Comparison of ENCODE assay signal across 16 cellular contexts in the genomic region with DNA sequence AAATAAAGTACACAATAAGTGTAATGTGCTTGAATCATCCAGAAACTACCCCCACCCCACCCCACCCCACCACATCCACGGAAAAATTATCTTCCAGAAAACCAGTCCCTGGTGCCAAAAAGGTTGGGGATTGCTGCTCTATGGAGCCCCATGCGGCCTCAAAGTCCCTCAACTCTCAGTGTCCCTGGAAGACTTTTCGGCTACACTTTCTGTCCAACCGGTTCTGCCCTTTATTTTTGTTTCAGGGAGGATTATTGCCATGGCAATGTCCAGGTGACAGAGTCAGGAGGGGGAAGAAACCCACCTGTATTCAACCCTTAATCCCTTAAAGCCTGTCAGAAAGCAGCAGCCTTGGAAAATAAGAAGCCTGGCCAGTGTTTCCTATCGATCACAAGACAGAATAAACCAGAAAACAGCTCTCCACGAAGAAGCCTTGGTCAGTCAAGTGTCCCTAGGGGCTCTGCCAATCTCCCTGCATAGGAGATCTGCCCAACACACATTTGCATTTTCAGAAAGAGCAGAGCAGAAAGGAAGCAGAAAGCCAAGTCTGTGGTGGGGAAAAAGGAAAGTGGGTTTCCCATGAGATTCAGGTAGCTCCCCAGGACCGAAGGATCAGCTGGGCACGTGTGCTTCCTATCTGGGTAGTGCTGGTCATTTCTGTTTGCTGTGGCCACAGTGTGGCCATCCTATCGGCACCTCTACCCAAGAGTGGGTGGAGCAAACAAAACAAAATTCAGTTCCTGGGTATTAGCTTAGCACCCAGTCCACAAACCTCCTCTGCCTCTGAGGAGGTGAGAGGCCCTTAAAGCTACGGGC.
DNase-seq lines count a peak whose midpoint lies in the region; ATAC-seq, FAIRE-seq and TF ChIP-seq lines count a peak whose summit lies in the region.
"Had no signal": no experiment of that assay in that cellular context is flagged by ENCODE, and none has a peak within 500 bp of the region (broad histone marks: within the 10 kb centered on the region; RNA-seq: fewer than 3 reads in every experiment).

No MANE protein-coding gene starts in this region.

- TF ChIP-seq POLR2A in GM12878 (IDR thresholded peaks at IDR 0.05; ENCODE audit: low read depth, low read length): no peak

- CTCF ChIA-PET in GM12878 (lab: Yijun Ruan, JAX): interaction anchor here (1.0 to 6.6 kb wide), 9 partner anchors 11 to 343 kb away, joined by 3 to 111 read pairs (median 4); partner anchors contain the start of gene SOX9
- CTCF ChIA-PET in activated naive CD4-positive, alpha-beta T cell treated with anti-CD3 and anti-CD28 coated beads, Interleukin-2, amount 10 ng/mL, durations not matched to agents 7 days and 5 days (lab: Charles Lee): no interaction called here
- CTCF ChIA-PET in activated CD4-positive, alpha-beta memory T cell treated with anti-CD3 and anti-CD28 coated beads for 36 hours (lab: Charles Lee): no interaction called here
- CTCF ChIA-PET in activated CD8-positive, alpha-beta T cell treated with anti-CD3 and anti-CD28 coated beads for 36 hours (lab: Charles Lee): no interaction called here

- no peak overlapping the region for H2BK15ac ChIP-seq in neuronal stem cell (ENCODE audit: low read length)

- POLR2A ChIA-PET in GM12878 (lab: Charles Lee): interaction anchor here (0.8 to 7.0 kb wide), 12 partner anchors 11 to 459 kb away, joined by 3 to 170 read pairs (median 6); partner anchors contain the start of gene SOX9
- POLR2A ChIA-PET in activated CD4-positive, alpha-beta memory T cell treated with anti-CD3 and anti-CD28 coated beads for 36 hours (lab: Charles Lee): no interaction called here
- POLR2A ChIA-PET in activated CD8-positive, alpha-beta T cell treated with anti-CD3 and anti-CD28 coated beads for 36 hours (lab: Charles Lee): no interaction called here

- no peak overlapping the region for H3K4ac ChIP-seq in neuronal stem cell (ENCODE audit: low read length)

- H3K79me2 ChIP-seq in GM12878 (ENCODE audit: control insufficient read depth, insufficient read depth, low read length): no peaks in the 10 kb centered on the region

- H2BK5ac ChIP-seq in neuronal stem cell (ENCODE audit: low read length): no peak overlapping the region

- no peak overlapping the region for H2BK120ac ChIP-seq in neuronal stem cell (ENCODE audit: low read depth, low read length)

- H4K20me1 ChIP-seq in GM12878 (ENCODE audit: control insufficient read depth, insufficient read depth): no peaks in the 10 kb centered on the region

- no peak overlapping the region for H3K27ac Mint-ChIP-seq in activated naive CD4-positive, alpha-beta T cell treated with anti-CD3 and anti-CD28 coated beads, Interleukin-2, amount 10 ng/mL, durations not matched to agents 7 days and 5 days
- no peak overlapping the region for H3K27ac Mint-ChIP-seq in activated CD4-positive, alpha-beta memory T cell treated with anti-CD3 and anti-CD28 coated beads for 36 hours
- H3K27ac Mint-ChIP-seq in activated CD8-positive, alpha-beta T cell treated with anti-CD3 and anti-CD28 coated beads for 36 hours: no peak overlapping the region
- H3K27ac Mint-ChIP-seq: naive B cell; stimulated activated naive CD8-positive, alpha-beta T cell treated with anti-CD3 and anti-CD28 coated beads, Interleukin-15, Interleukin-2, amounts not matched to agents 100 ng/mL and 50 ng/mL, for 24 hours had no signal

- TF ChIP-seq RAD21 in GM12878 (IDR thresholded peaks at IDR 0.05; ENCODE audit: insufficient read depth, low read depth, low read length): no peak

- WGBS in GM12878 (ENCODE audit: insufficient coverage, insufficient replicate concordance, low lambda C conversion rate, missing lambda C conversion rate): 35% methylated on average over 10 of the region's 10 CpGs
- no CpG with 5 or more reads among the region's 10 CpGs for WGBS in neuronal stem cell (ENCODE audit: extremely low coverage in 2 of 2, insufficient read length in 2 of 2, insufficient replicate concordance in 1 of 2), 2 donors

- H3K4me1 ChIP-seq in GM12878 (ENCODE audit: control insufficient read depth, insufficient read depth, low read length) (peaks cover 41% of the 10 kb centered on the region), neuronal stem cell (ENCODE audit: control insufficient read depth in 2 of 2, insufficient read depth in 1 of 2, low read depth in 1 of 2, low read length in 2 of 2) (peaks cover 2 to 22% of the 10 kb centered on the region in 2 donors)

- ATAC-seq in GM18867 (IDR thresholded peaks at IDR 0.05; ENCODE audit: unreplicated experiment) (peak; percentile 45), HG02759 (IDR thresholded peaks at IDR 0.05; ENCODE audit: unreplicated experiment) (peak; percentile 36), GM12878 (peak; percentile 58)
- ATAC-seq in activated CD8-positive, alpha-beta T cell treated with anti-CD3 and anti-CD28 coated beads for 36 hours: no peak
- ATAC-seq: SK-N-SH treated with all-trans-retinoic acid at 6 μM for 48 hours had no signal

- in situ Hi-C loops in GM12878 (cut with MboI): loop anchor here (5.0 kb wide), 1 partner anchor 36 kb away; no protein-coding TSS in a partner anchor

- H4K8ac ChIP-seq in neuronal stem cell (ENCODE audit: low read depth, low read length): no peak overlapping the region

- H3K4me3 Mint-ChIP-seq in activated naive CD4-positive, alpha-beta T cell treated with anti-CD3 and anti-CD28 coated beads, Interleukin-2, amount 10 ng/mL, durations not matched to agents 7 days and 5 days: no peak overlapping the region
- H3K4me3 Mint-ChIP-seq in activated CD4-positive, alpha-beta memory T cell treated with anti-CD3 and anti-CD28 coated beads for 36 hours: no peak overlapping the region
- H3K4me3 Mint-ChIP-seq in activated CD8-positive, alpha-beta T cell treated with anti-CD3 and anti-CD28 coated beads for 36 hours: no peak overlapping the region
- H3K4me3 Mint-ChIP-seq: naive B cell; stimulated activated naive CD8-positive, alpha-beta T cell treated with anti-CD3 and anti-CD28 coated beads, Interleukin-15, Interleukin-2, amounts not matched to agents 100 ng/mL and 50 ng/mL, for 24 hours had no signal

- H3K4me3 ChIP-seq in GM12878 (no peak overlapping the region), neuronal stem cell (ENCODE audit: low read length in 2 of 2) (no peak overlapping the region)

- H3K36me3 Mint-ChIP-seq in activated naive CD4-positive, alpha-beta T cell treated with anti-CD3 and anti-CD28 coated beads, Interleukin-2, amount 10 ng/mL, durations not matched to agents 7 days and 5 days: no peaks in the 10 kb centered on the region
- no peaks in the 10 kb centered on the region for H3K36me3 Mint-ChIP-seq in activated CD4-positive, alpha-beta memory T cell treated with anti-CD3 and anti-CD28 coated beads for 36 hours
- H3K36me3 Mint-ChIP-seq in activated CD8-positive, alpha-beta T cell treated with anti-CD3 and anti-CD28 coated beads for 36 hours (ENCODE audit: low read depth): no peaks in the 10 kb centered on the region
- H3K36me3 Mint-ChIP-seq: naive B cell had no signal

- no peak overlapping the region for H4K91ac ChIP-seq in neuronal stem cell (ENCODE audit: low read depth, low read length, poor library complexity)

- no peak overlapping the region for H3K18ac ChIP-seq in neuronal stem cell (ENCODE audit: low read length)

- H3K79me1 ChIP-seq in neuronal stem cell (ENCODE audit: low read depth, low read length): no peaks in the 10 kb centered on the region

- H3K9me3 ChIP-seq in GM12878 (replicated peaks; ENCODE audit: control insufficient read depth, insufficient read depth, low read length) (no peaks in the 10 kb centered on the region), neuronal stem cell (replicated peaks in 1 of 2; ENCODE audit: control insufficient read depth in 2 of 2, insufficient read depth in 1 of 2, low read depth in 1 of 2, low read length in 2 of 2) (peaks cover 2 to 4% of the 10 kb centered on the region in 2 donors)

- H2AFZ ChIP-seq in GM12878 (ENCODE audit: control insufficient read depth, low read depth, low read length): no peak overlapping the region
- H2AFZ ChIP-seq in neuronal stem cell (ENCODE audit: low read length): no peak overlapping the region

- BruUV-seq in GM12878 (replicated peaks; lab: Mats Ljungman, UMichigan): no TSS peak

- SMC1A ChIA-PET in GM12878 (lab: Charles Lee; ENCODE audit: uncharacterized antibody, unreplicated experiment): interaction anchor here (1.0 to 11.1 kb wide), 19 partner anchors 8 to 990 kb away, joined by 3 to 335 read pairs (median 11); partner anchors contain the start of gene SOX9

- no peaks in the 10 kb centered on the region for H3K27me3 ChIP-seq in GM12878 (replicated peaks in 1 of 2; ENCODE audit: control insufficient read depth in 2 of 2, insufficient read depth in 2 of 2, low read length in 1 of 2)
- H3K27me3 ChIP-seq in neuronal stem cell (ENCODE audit: control insufficient read depth in 3 of 3, insufficient read depth in 3 of 3, low read depth in 1 of 3, low read length in 3 of 3): no peaks in the 10 kb centered on the region

- RAD21 ChIA-PET in GM12878 (lab: Charles Lee; ENCODE audit: unreplicated experiment): interaction anchor here (0.7 to 13.5 kb wide), 13 partner anchors 26 to 459 kb away, joined by 3 to 353 read pairs (median 14); partner anchors contain the start of gene SOX9

- TF ChIP-seq EP300 in GM12878 (IDR thresholded peaks at IDR 0.05; ENCODE audit: borderline replicate concordance in 1 of 2, control insufficient read depth in 1 of 2, low read depth in 2 of 2, low read length in 2 of 2): peak in 1 of 2 experiments; percentile 49; a peak in 1 of 4 replicates

- H2AK5ac ChIP-seq in neuronal stem cell (ENCODE audit: low read depth, low read length): peak overlapping the region; percentile 39

- no peak for TF ChIP-seq CTCF in GM12878 (IDR thresholded peaks at IDR 0.05 in 2 of 3, conservative IDR thresholded peaks at IDR 0.05 in 1 of 3; ENCODE audit: control insufficient read depth in 2 of 3, extremely low read depth in 1 of 3, insufficient read depth in 1 of 3, low read depth in 3 of 3, low read length in 3 of 3)
- no peak for TF ChIP-seq CTCF in activated CD8-positive, alpha-beta T cell treated with anti-CD3 and anti-CD28 coated beads for 36 hours (IDR thresholded peaks at IDR 0.05)

- no peak overlapping the region for H3K14ac ChIP-seq in neuronal stem cell (ENCODE audit: low read length)

- H3K9ac ChIP-seq in GM12878 (ENCODE audit: control insufficient read depth, insufficient read depth, low read length) (no peak overlapping the region), neuronal stem cell (ENCODE audit: low read depth, low read length, poor library complexity) (no peak overlapping the region)

- no peaks in the 10 kb centered on the region for H3K4me1 Mint-ChIP-seq in activated naive CD4-positive, alpha-beta T cell treated with anti-CD3 and anti-CD28 coated beads, Interleukin-2, amount 10 ng/mL, durations not matched to agents 7 days and 5 days
- no peaks in the 10 kb centered on the region for H3K4me1 Mint-ChIP-seq in activated CD4-positive, alpha-beta memory T cell treated with anti-CD3 and anti-CD28 coated beads for 36 hours (ENCODE audit: low read depth)
- no peaks in the 10 kb centered on the region for H3K4me1 Mint-ChIP-seq in activated CD8-positive, alpha-beta T cell treated with anti-CD3 and anti-CD28 coated beads for 36 hours (ENCODE audit: low read depth)
- H3K4me1 Mint-ChIP-seq: naive B cell had no signal

- peak; percentile 47 for FAIRE-seq in GM12878 (lab: Jason Lieb, UNC)
- FAIRE-seq: frontal cortex, islet of Langerhans had no signal

- H3K4me2 ChIP-seq in GM12878 (ENCODE audit: control insufficient read depth, insufficient read depth) (peak overlapping the region; percentile 51; the same call in 1 of the 2 replicates), neuronal stem cell (ENCODE audit: insufficient read depth, low read length, poor library complexity, severe bottlenecking) (no peak overlapping the region)

- H3K27me3 Mint-ChIP-seq in activated naive CD4-positive, alpha-beta T cell treated with anti-CD3 and anti-CD28 coated beads, Interleukin-2, amount 10 ng/mL, durations not matched to agents 7 days and 5 days: no peaks in the 10 kb centered on the region
- H3K27me3 Mint-ChIP-seq in activated CD4-positive, alpha-beta memory T cell treated with anti-CD3 and anti-CD28 coated beads for 36 hours: no peaks in the 10 kb centered on the region
- H3K27me3 Mint-ChIP-seq in activated CD8-positive, alpha-beta T cell treated with anti-CD3 and anti-CD28 coated beads for 36 hours: peaks cover 2% of the 10 kb centered on the region
- H3K27me3 Mint-ChIP-seq: stimulated activated naive CD8-positive, alpha-beta T cell treated with anti-CD3 and anti-CD28 coated beads, Interleukin-15, Interleukin-2, amounts not matched to agents 100 ng/mL and 50 ng/mL, for 24 hours had no signal

- H3K27ac ChIP-seq in GM12878 (ENCODE audit: control insufficient read depth, insufficient read depth): 0 out of 2 replicates have a peak overlapping the region, but pooled peaks have one; percentile 1
- no peak overlapping the region for H3K27ac ChIP-seq in neuronal stem cell (replicated peaks; ENCODE audit: low read length)
- H3K27ac ChIP-seq: WERI-Rb-1 had no signal

- H2BK12ac ChIP-seq in neuronal stem cell (ENCODE audit: low read length): no peak overlapping the region

- no peaks in the 10 kb centered on the region; a peak in 1 of 4 replicates for H3K36me3 ChIP-seq in GM12878 (ENCODE audit: control insufficient read depth in 2 of 2, insufficient read depth in 2 of 2, low read length in 1 of 2)
- no peaks in the 10 kb centered on the region for H3K36me3 ChIP-seq in neuronal stem cell (replicated peaks in 1 of 2; ENCODE audit: control insufficient read depth in 2 of 2, insufficient read depth in 2 of 2, low read length in 2 of 2)
- H3K36me3 ChIP-seq: WERI-Rb-1 had no signal

- H3K9me3 Mint-ChIP-seq in activated naive CD4-positive, alpha-beta T cell treated with anti-CD3 and anti-CD28 coated beads, Interleukin-2, amount 10 ng/mL, durations not matched to agents 7 days and 5 days: no peaks in the 10 kb centered on the region
- no peaks in the 10 kb centered on the region for H3K9me3 Mint-ChIP-seq in activated CD4-positive, alpha-beta memory T cell treated with anti-CD3 and anti-CD28 coated beads for 36 hours
- H3K9me3 Mint-ChIP-seq in activated CD8-positive, alpha-beta T cell treated with anti-CD3 and anti-CD28 coated beads for 36 hours: no peaks in the 10 kb centered on the region
- H3K9me3 Mint-ChIP-seq: stimulated activated naive CD8-positive, alpha-beta T cell treated with anti-CD3 and anti-CD28 coated beads, Interleukin-15, Interleukin-2, amounts not matched to agents 100 ng/mL and 50 ng/mL, for 24 hours had no signal

- intact Hi-C loops in GM12878 (cut with micrococcal nuclease; ENCODE audit: unreplicated experiment): loop anchor here (2.0 kb wide), 2 partner anchors 77 to 343 kb away; partner anchors contain the start of gene SOX9
- intact Hi-C loops in activated CD4-positive, alpha-beta memory T cell treated with anti-CD3 and anti-CD28 coated beads for 36 hours (cut with micrococcal nuclease): no loop called here
- intact Hi-C loops in activated CD8-positive, alpha-beta T cell treated with anti-CD3 and anti-CD28 coated beads for 36 hours (cut with micrococcal nuclease): no loop called here

- DNase-seq in GM12878 (ENCODE audit: low read depth, low spot score) (peak; percentile 81), neuronal stem cell (ENCODE audit: low spot score) (no peak), COLO668 (lab: John Stamatoyannopoulos, UW; ENCODE audit: unreplicated experiment) (no peak)
- DNase-seq in activated naive CD4-positive, alpha-beta T cell treated with anti-CD3 and anti-CD28 coated beads, Interleukin-2, amount 10 ng/mL, durations not matched to agents 7 days and 5 days: no peak
- DNase-seq in activated CD4-positive, alpha-beta memory T cell treated with anti-CD3 and anti-CD28 coated beads for 36 hours: no peak
- no peak for DNase-seq in activated CD8-positive, alpha-beta T cell treated with anti-CD3 and anti-CD28 coated beads for 36 hours
- DNase-seq: GOT3; naive B cell; stimulated activated CD4-positive, alpha-beta T cell treated with anti-CD3 and anti-CD28 coated beads, Interleukin-4, amount 100 ng/mL, for 4 hours; WERI-Rb-1 had no signal

- H3K23ac ChIP-seq in neuronal stem cell (ENCODE audit: low read depth, low read length, poor library complexity): no peak overlapping the region
